ENCODE assay signal across 22 cellular contexts in genomic region chrX:20980426-20980825, GRCh38.
"Had no signal": no experiment of that assay in that cellular context is flagged by ENCODE, and none has a peak within 500 bp of the region (broad histone marks: within the 10 kb centered on the region; RNA-seq: fewer than 3 reads in every experiment).

No MANE protein-coding gene starts in this region.

- H3K4me3 ChIP-seq: adrenal gland, ascending aorta, colonic mucosa, dorsolateral prefrontal cortex, esophagus muscularis mucosa, left ventricle myocardium inferior, pancreas, psoas muscle, thyroid gland had no signal

- H3K27me3 ChIP-seq: ascending aorta, colonic mucosa, esophagus muscularis mucosa, neutrophil, pancreas, thyroid gland had no signal

- DNase-seq: activated CD4-positive, alpha-beta T cell treated with anti-CD3 and anti-CD28 coated beads for 4 hours; activated CD4-positive, alpha-beta T cell treated with anti-CD3 and anti-CD28 coated beads, Interleukin-2, amount 50 U/mL, for 48 hours; activated CD4-positive, CD25-positive, alpha-beta regulatory T cell; activated CD8-positive, alpha-beta memory T cell treated with anti-CD3 and anti-CD28 coated beads, Interleukin-2, amount 50 U/mL, for 48 hours; activated naive CD4-positive, alpha-beta T cell; activated T-cell treated with anti-CD3 and anti-CD28 coated beads, Interleukin-2, amount 50 U/mL, for 4 hours; adrenal gland; colonic mucosa; dorsolateral prefrontal cortex; hippocampal formation; left ventricle myocardium inferior; naive thymus-derived CD8-positive, alpha-beta T cell; pancreas; psoas muscle; right cardiac atrium; stimulated activated CD4-positive, alpha-beta T cell treated with anti-CD3 and anti-CD28 coated beads, Interleukin-4, amount 100 ng/mL, for 4 hours; substantia nigra; thyroid gland had no signal

- H3K36me3 ChIP-seq: adrenal gland, ascending aorta, colonic mucosa, esophagus muscularis mucosa, left ventricle myocardium inferior, neutrophil, pancreas, thyroid gland had no signal

- FAIRE-seq: frontal cortex, pancreas had no signal

- H3K9me3 ChIP-seq: adrenal gland, ascending aorta, colonic mucosa, esophagus muscularis mucosa, left ventricle myocardium inferior, neutrophil, pancreas, psoas muscle, thyroid gland had no signal

- H3K27ac ChIP-seq: adrenal gland, ascending aorta, colonic mucosa, dorsolateral prefrontal cortex, esophagus muscularis mucosa, left ventricle myocardium inferior, neutrophil, pancreas, psoas muscle, thyroid gland had no signal

- H3K4me1 ChIP-seq: adrenal gland, ascending aorta, colonic mucosa, esophagus muscularis mucosa, left ventricle myocardium inferior, pancreas, psoas muscle, thyroid gland had no signal

- ATAC-seq: activated T-cell treated with anti-CD3 and anti-CD28 coated beads, Interleukin-2, amount 50 U/mL, for 4 hours; naive thymus-derived CD8-positive, alpha-beta T cell; pancreas; psoas muscle; right cardiac atrium had no signal
